18 cellular contexts compared by ENCODE assay signal in the genomic region with DNA sequence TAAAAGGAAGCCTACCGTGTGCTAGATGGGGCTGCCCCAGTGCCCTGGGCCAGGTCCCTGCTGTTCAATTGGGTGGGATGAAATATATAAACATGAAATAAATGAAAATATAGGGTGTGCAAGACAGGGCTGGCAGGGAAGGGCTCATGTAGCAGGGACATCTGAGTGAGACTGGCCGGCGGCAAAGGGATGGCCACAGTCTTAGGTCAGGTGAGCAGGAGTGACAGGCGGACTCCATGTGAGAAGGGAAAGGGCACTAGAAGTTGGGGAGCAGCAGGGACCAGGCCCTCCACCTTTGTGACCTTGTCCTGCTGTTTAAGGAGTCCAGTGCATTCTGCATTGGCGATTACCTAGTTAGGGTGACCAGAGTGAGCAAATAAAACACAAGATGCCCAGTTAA.
DNase-seq lines count a peak whose midpoint lies in the region; ATAC-seq and FAIRE-seq lines count a peak whose summit lies in the region.
"Had no signal": no experiment of that assay in that cellular context is flagged by ENCODE, and none has a peak within 500 bp of the region (broad histone marks: within the 10 kb centered on the region; RNA-seq: fewer than 3 reads in every experiment).

No MANE protein-coding gene starts in this region.

- ATAC-seq in activated CD8-positive, alpha-beta memory T cell treated with anti-CD3 and anti-CD28 coated beads, Interleukin-2, amount 10 ng/mL, durations not matched to agents 7 days and 5 days: no peak
- ATAC-seq in central memory CD8-positive, alpha-beta T cell (replicated peaks; ENCODE audit: extremely low read depth, poor library complexity, severe bottlenecking): no peak
- ATAC-seq: CD8-positive, alpha-beta T cell had no signal

- H3K4me3 Mint-ChIP-seq in activated CD8-positive, alpha-beta memory T cell treated with anti-CD3 and anti-CD28 coated beads, Interleukin-2, amount 10 ng/mL, durations not matched to agents 7 days and 5 days: no peak overlapping the region
- no peak overlapping the region for H3K4me3 Mint-ChIP-seq in central memory CD8-positive, alpha-beta T cell
- H3K4me3 Mint-ChIP-seq: CD8-positive, alpha-beta T cell had no signal

- no peak overlapping the region for H3K27ac ChIP-seq in trophoblast cell (ENCODE audit: low read depth, low read length)
- H3K27ac ChIP-seq: BLaER1, GM23248 had no signal

- H2BK12ac ChIP-seq in trophoblast cell (ENCODE audit: low read length): peak overlapping the region; percentile 94

- no CpG with 5 or more reads among the region's 5 CpGs for whole genome bisulfite sequencing in trophoblast cell (ENCODE audit: extremely low coverage, insufficient coverage, insufficient read length)

- H3K14ac ChIP-seq in trophoblast cell (ENCODE audit: low read length): peak overlapping the region; percentile 63

- peak; percentile 28 for FAIRE-seq in HTR-8/SVneo (lab: Jason Lieb, UNC)
- FAIRE-seq: G401.6, GM12891, GM19239 had no signal

- peak overlapping the region; percentile 96 for H2AK5ac ChIP-seq in trophoblast cell (ENCODE audit: low read length)

- H3K79me2 ChIP-seq in trophoblast cell (ENCODE audit: control insufficient read depth, insufficient read depth, low read length, poor library complexity): peaks cover 1% of the 10 kb centered on the region

- no peak overlapping the region for H3K4ac ChIP-seq in trophoblast cell (ENCODE audit: low read depth, low read length)

- peaks cover 31% of the 10 kb centered on the region for H3K79me1 ChIP-seq in trophoblast cell (ENCODE audit: low read length)

- no peaks in the 10 kb centered on the region for H3K27me3 ChIP-seq in trophoblast cell (ENCODE audit: insufficient read depth, low read length)
- H3K27me3 ChIP-seq: BLaER1 had no signal

- H2AFZ ChIP-seq in trophoblast cell (ENCODE audit: insufficient read depth, low read length, poor library complexity): no peak overlapping the region
- H2AFZ ChIP-seq: GM23248 had no signal

- peak overlapping the region; percentile 82 for H4K91ac ChIP-seq in trophoblast cell (ENCODE audit: low read depth, low read length)

- H2BK120ac ChIP-seq in trophoblast cell (ENCODE audit: insufficient read depth, low read length, poor library complexity): peak overlapping the region; percentile 77

- peaks cover 28 to 29% of the 10 kb centered on the region in 2 experiments for H3K4me1 ChIP-seq in trophoblast cell (ENCODE audit: control insufficient read depth in 1 of 2, insufficient read depth in 2 of 2, low read length in 2 of 2)
- H3K4me1 ChIP-seq: HAP-1 had no signal

- H3K9me3 Mint-ChIP-seq in activated CD8-positive, alpha-beta memory T cell treated with anti-CD3 and anti-CD28 coated beads, Interleukin-2, amount 10 ng/mL, durations not matched to agents 7 days and 5 days (ENCODE audit: low read depth): no peaks in the 10 kb centered on the region
- no peaks in the 10 kb centered on the region for H3K9me3 Mint-ChIP-seq in central memory CD8-positive, alpha-beta T cell
- H3K9me3 Mint-ChIP-seq: CD8-positive, alpha-beta T cell had no signal

- H3K18ac ChIP-seq in trophoblast cell (ENCODE audit: low read length): peak overlapping the region; percentile 52

- H4K8ac ChIP-seq in trophoblast cell (ENCODE audit: low read depth, low read length): peak overlapping the region; percentile 62

- H3K27ac Mint-ChIP-seq in activated CD8-positive, alpha-beta memory T cell treated with anti-CD3 and anti-CD28 coated beads, Interleukin-2, amount 10 ng/mL, durations not matched to agents 7 days and 5 days: no peak overlapping the region
- peak overlapping the region; percentile 6 for H3K27ac Mint-ChIP-seq in central memory CD8-positive, alpha-beta T cell (ENCODE audit: low read depth)
- H3K27ac Mint-ChIP-seq: CD8-positive, alpha-beta T cell; IgD-negative memory B cell had no signal

- H4K12ac ChIP-seq in trophoblast cell (ENCODE audit: low read depth, low read length): no peak overlapping the region

- CTCF ChIA-PET in activated CD8-positive, alpha-beta memory T cell treated with anti-CD3 and anti-CD28 coated beads, Interleukin-2, amount 10 ng/mL, durations not matched to agents 7 days and 5 days (lab: Charles Lee): no interaction called here

- no peak overlapping the region for H3K4me2 ChIP-seq in trophoblast cell (ENCODE audit: low read length)
- H3K4me2 ChIP-seq: BLaER1 had no signal

- H3K4me1 Mint-ChIP-seq in activated CD8-positive, alpha-beta memory T cell treated with anti-CD3 and anti-CD28 coated beads, Interleukin-2, amount 10 ng/mL, durations not matched to agents 7 days and 5 days: no peaks in the 10 kb centered on the region
- no peaks in the 10 kb centered on the region for H3K4me1 Mint-ChIP-seq in central memory CD8-positive, alpha-beta T cell

- no peak overlapping the region for H3K4me3 ChIP-seq in trophoblast cell (ENCODE audit: low read depth, low read length)
- H3K4me3 ChIP-seq: BLaER1, GM23248, HAP-1 had no signal

- peak overlapping the region; percentile 49 for H2BK5ac ChIP-seq in trophoblast cell (ENCODE audit: low read depth, low read length, poor library complexity)

- no peaks in the 10 kb centered on the region for H3K9me3 ChIP-seq in trophoblast cell (ENCODE audit: insufficient read depth, low read depth, low read length)
- H3K9me3 ChIP-seq: BLaER1, HAP-1 had no signal

- no peak overlapping the region for H3K9ac ChIP-seq in trophoblast cell (ENCODE audit: low read length)
- H3K9ac ChIP-seq: BLaER1, GM23248 had no signal

- H3K36me3 ChIP-seq in trophoblast cell (ENCODE audit: control insufficient read depth in 1 of 2, insufficient read depth in 2 of 2, low read length in 2 of 2): no peaks in the 10 kb centered on the region
- H3K36me3 ChIP-seq: BLaER1, HAP-1 had no signal

- peaks cover 2% of the 10 kb centered on the region for H3K27me3 Mint-ChIP-seq in activated CD8-positive, alpha-beta memory T cell treated with anti-CD3 and anti-CD28 coated beads, Interleukin-2, amount 10 ng/mL, durations not matched to agents 7 days and 5 days
- peaks cover 10% of the 10 kb centered on the region for H3K27me3 Mint-ChIP-seq in central memory CD8-positive, alpha-beta T cell

- no peak overlapping the region for H3K23ac ChIP-seq in trophoblast cell (ENCODE audit: low read length)

- no peaks in the 10 kb centered on the region for H3K36me3 Mint-ChIP-seq in activated CD8-positive, alpha-beta memory T cell treated with anti-CD3 and anti-CD28 coated beads, Interleukin-2, amount 10 ng/mL, durations not matched to agents 7 days and 5 days
- H3K36me3 Mint-ChIP-seq in central memory CD8-positive, alpha-beta T cell (ENCODE audit: insufficient read depth): peaks cover 6% of the 10 kb centered on the region
- H3K36me3 Mint-ChIP-seq: CD8-positive, alpha-beta T cell had no signal

- peak; percentile 9 for DNase-seq in activated CD8-positive, alpha-beta memory T cell treated with anti-CD3 and anti-CD28 coated beads, Interleukin-2, amount 10 ng/mL, durations not matched to agents 7 days and 5 days
- no peak for DNase-seq in activated CD8-positive, alpha-beta memory T cell treated with anti-CD3 and anti-CD28 coated beads for 24 hours
- DNase-seq in HTR-8/SVneo (ENCODE audit: insufficient read length, low spot score) (no peak), trophoblast cell (no peak), HPDE6-E6E7 (ENCODE audit: extremely low spot score) (no peak), NCI-H526 (lab: John Stamatoyannopoulos, UW) (no peak)
- DNase-seq in central memory CD8-positive, alpha-beta T cell (ENCODE audit: low spot score in 2 of 2): no peak
- no peak for DNase-seq in effector CD8-positive, alpha-beta T cell (lab: John Stamatoyannopoulos, UW)
- DNase-seq: 8988T, Calu3, GM23248 had no signal
